In genomic region chr13:23600534-23600933, GRCh38 we compare ENCODE assay signal across 20 cellular contexts. TPM values are rescaled to one million over a fixed set of nuclear protein-coding genes. Genes with fewer than 3 reads are reported as not detected.
A peak's percentile ranks its signal among the peaks of the same experiment; 100 is the strongest.
DNase-seq lines count a peak whose midpoint lies in the region; ATAC-seq and TF ChIP-seq lines count a peak whose summit lies in the region.
"Had no signal": no experiment of that assay in that cellular context is flagged by ENCODE, and none has a peak within 500 bp of the region (broad histone marks: within the 10 kb centered on the region; RNA-seq: fewer than 3 reads in every experiment).

No MANE protein-coding gene starts in this region.

- H3K9ac ChIP-seq in endodermal cell (ENCODE audit: extremely low read depth, low read length, poor library complexity, severe bottlenecking), result no peak overlapping the region

- H3K4me3 ChIP-seq in right cardiac atrium (ENCODE audit: low read length), result no peak overlapping the region
- peak overlapping the region; percentile 56 for H3K4me3 ChIP-seq in endodermal cell (ENCODE audit: low read length)
- no peak overlapping the region for H3K4me3 ChIP-seq in left lung
- no peak overlapping the region for H3K4me3 ChIP-seq in thyroid gland (replicated peaks in 1 of 3)
- H3K4me3 ChIP-seq in CD8-positive, alpha-beta memory T cell (ENCODE audit: low read length), result no peak overlapping the region

- TF ChIP-seq POLR2A in thyroid gland (IDR thresholded peaks at IDR 0.05), result no peak

- H3K4me1 Mint-ChIP-seq in endodermal cell, result peaks cover 33% of the 10 kb centered on the region
- H3K4me1 Mint-ChIP-seq in CD8-positive, alpha-beta memory T cell, result no peaks in the 10 kb centered on the region
- H3K4me1 Mint-ChIP-seq: CD14-positive monocyte had no signal

- H3K27ac ChIP-seq in right cardiac atrium (ENCODE audit: low read length), result no peak overlapping the region
- H3K27ac ChIP-seq in endodermal cell (ENCODE audit: low read depth, low read length), result no peak overlapping the region
- no peak overlapping the region for H3K27ac ChIP-seq in left lung
- peak overlapping the region in 2 of 3 donors; percentile 51 to 64 for H3K27ac ChIP-seq in thyroid gland
- no peak overlapping the region for H3K27ac ChIP-seq in CD8-positive, alpha-beta memory T cell (ENCODE audit: low read depth, low read length)

- intact Hi-C loops in left ventricle myocardium superior (cut with micrococcal nuclease) (no loop called here), right cardiac atrium (cut with DNase I) (no loop called here), left lung (cut with DNase I) (no loop called here), thyroid gland (cut with DNase I) (no loop called here)

- peaks cover 10% of the 10 kb centered on the region for H3K27me3 Mint-ChIP-seq in endodermal cell (ENCODE audit: insufficient read depth)
- peaks cover 18 to 28% of the 10 kb centered on the region in 2 donors for H3K27me3 Mint-ChIP-seq in CD8-positive, alpha-beta memory T cell

- H3K9me3 ChIP-seq in right cardiac atrium (ENCODE audit: control insufficient read depth, low read length) (no peaks in the 10 kb centered on the region), endodermal cell (ENCODE audit: control insufficient read depth, low read length) (peaks cover 60% of the 10 kb centered on the region), left lung (no peaks in the 10 kb centered on the region), thyroid gland (no peaks in the 10 kb centered on the region)
- H3K9me3 ChIP-seq in CD8-positive, alpha-beta memory T cell (ENCODE audit: low read length), result no peaks in the 10 kb centered on the region

- H3K36me3 ChIP-seq in endodermal cell (ENCODE audit: control insufficient read depth, insufficient read depth, low read length) (peaks cover 14% of the 10 kb centered on the region), left lung (no peaks in the 10 kb centered on the region), thyroid gland (no peaks in the 10 kb centered on the region)
- H3K36me3 ChIP-seq in CD8-positive, alpha-beta memory T cell (ENCODE audit: insufficient read depth, low read length), result no peaks in the 10 kb centered on the region

- H3K4me1 ChIP-seq in right cardiac atrium (ENCODE audit: control insufficient read depth, insufficient read depth, low read length) (peaks cover 1% of the 10 kb centered on the region), endodermal cell (ENCODE audit: control insufficient read depth, insufficient read depth, low read length) (peaks cover 9% of the 10 kb centered on the region), left lung (no peaks in the 10 kb centered on the region), thyroid gland (peaks cover 20 to 21% of the 10 kb centered on the region in 2 donors)
- no peaks in the 10 kb centered on the region for H3K4me1 ChIP-seq in CD8-positive, alpha-beta memory T cell (ENCODE audit: insufficient read depth, low read length)

- CTCF ChIA-PET in CD8-positive, alpha-beta memory T cell (lab: Charles Lee), result no interaction called here

- peaks cover 32% of the 10 kb centered on the region for H3K36me3 Mint-ChIP-seq in endodermal cell (ENCODE audit: low read depth)
- peaks cover 0 to 6% (median 4%) of the 10 kb centered on the region in 3 donors for H3K36me3 Mint-ChIP-seq in CD8-positive, alpha-beta memory T cell
- H3K36me3 Mint-ChIP-seq: CD14-positive monocyte had no signal

- TF ChIP-seq CTCF in endodermal cell (conservative IDR thresholded peaks at IDR 0.05) (no peak), left lung (IDR thresholded peaks at IDR 0.05) (no peak), thyroid gland (IDR thresholded peaks at IDR 0.05) (no peak)

- POLR2A ChIA-PET in CD8-positive, alpha-beta memory T cell (lab: Charles Lee), result no interaction called here

- ATAC-seq in left ventricle myocardium superior (peak; percentile 30), right cardiac atrium (no peak), left lung (peak; percentile 85), HG03159 (IDR thresholded peaks at IDR 0.05; ENCODE audit: unreplicated experiment) (no peak)
- ATAC-seq: PC-3 had no signal

- H3K4me3 Mint-ChIP-seq in endodermal cell, result peak overlapping the region; percentile 3
- H3K4me3 Mint-ChIP-seq in CD8-positive, alpha-beta memory T cell, result no peak overlapping the region
- H3K4me3 Mint-ChIP-seq: CD14-positive monocyte had no signal

- DNase-seq in left ventricle myocardium superior (no peak), right cardiac atrium (no peak), endodermal cell (no peak), left lung (no peak), thyroid gland (no peak), hypothalamus (lab: John Stamatoyannopoulos, UW) (no peak)
- no peak for DNase-seq in CD8-positive, alpha-beta memory T cell
- DNase-seq: 8988T, COR-L47, H7, KBM-7, NCI-H146, NCI-H2029 treated with DMSO at 0.1 percent for 48 hours, NCI-H2171, NCI-H526, PC-3, RPMI8226, SHP77 treated with DMSO at 0.1 percent for 48 hours had no signal

- H3K9me3 Mint-ChIP-seq in endodermal cell, result peaks cover 49% of the 10 kb centered on the region
- peaks cover 0 to 6% (median 0%) of the 10 kb centered on the region in 5 donors for H3K9me3 Mint-ChIP-seq in CD8-positive, alpha-beta memory T cell

- peak overlapping the region; percentile 99 for H3K27ac Mint-ChIP-seq in endodermal cell
- H3K27ac Mint-ChIP-seq in CD8-positive, alpha-beta memory T cell, result no peak overlapping the region
- H3K27ac Mint-ChIP-seq: CD14-positive monocyte had no signal

- no peaks in the 10 kb centered on the region for H3K27me3 ChIP-seq in right cardiac atrium (ENCODE audit: control insufficient read depth, insufficient read depth)
- no peaks in the 10 kb centered on the region for H3K27me3 ChIP-seq in endodermal cell (ENCODE audit: control insufficient read depth, insufficient read depth, low read length, poor library complexity, severe bottlenecking)
- no peaks in the 10 kb centered on the region for H3K27me3 ChIP-seq in left lung
- H3K27me3 ChIP-seq in thyroid gland, result no peaks in the 10 kb centered on the region
- H3K27me3 ChIP-seq in CD8-positive, alpha-beta memory T cell (ENCODE audit: insufficient read depth, low read length, poor library complexity, severe bottlenecking), result no peaks in the 10 kb centered on the region

RNA-seq across cellular contexts. Expression of gene TNFRSF19, which starts 30.3 kb away (rescaled TPM):
- total RNA-seq in left ventricle myocardium superior (41.6 TPM), right cardiac atrium (10 to 100 TPM; 26.2 to 50.8 (median 38.6) TPM), endodermal cell (10 to 100 TPM in 1 of 2 donors, 1 to 10 TPM in 1; 9.2 to 13.0 TPM), left lung (10 to 100 TPM; 28.1 to 52.1 TPM), thyroid gland (1 to 10 TPM; 4.9 to 9.2 (median 7.7) TPM)
- 15.6 TPM for polyA plus RNA-seq in right cardiac atrium
- 58.9 TPM for polyA plus RNA-seq in endodermal cell (2013, experiment 1 of 2)
- polyA plus RNA-seq in endodermal cell (2013, experiment 2 of 2), result 53.9 TPM
- not detected for total RNA-seq in CD8-positive, alpha-beta memory T cell
- polyA plus RNA-seq in CD8-positive, alpha-beta memory T cell, result not detected

Comparison
In these comparisons a context has a peak if more than half of its experiments do, and no peak if none do; other contexts are left out.
1. ATAC-seq: peak in left ventricle myocardium superior (single experiment) and left lung (single experiment); none in right cardiac atrium (0 of 2) and HG03159 (single experiment).
2. H3K27ac ChIP-seq: peak in thyroid gland (2 of 3); none in right cardiac atrium (single experiment), endodermal cell (single experiment), left lung (0 of 2) and CD8-positive, alpha-beta memory T cell (single experiment).
3. RNA of gene TNFRSF19, which starts 30.3 kb away (total RNA-seq): 28.1 to 52.1 TPM in left lung, 26.2 to 50.8 TPM in right cardiac atrium, 41.6 TPM in left ventricle myocardium superior (single experiment), 9.2 to 13.0 TPM in endodermal cell and 4.9 to 9.2 TPM in thyroid gland; not detected in CD8-positive, alpha-beta memory T cell; every median in the first group is over 4 times any median in the second.